Comparison of ENCODE assay signal across 29 cellular contexts in genomic region chr13:57601536-57601935, GRCh38. TPM values are rescaled to one million over a fixed set of nuclear protein-coding genes. Genes with fewer than 3 reads are reported as not detected.
"Had no signal": no experiment of that assay in that cellular context is flagged by ENCODE, and none has a peak within 500 bp of the region (broad histone marks: within the 10 kb centered on the region; RNA-seq: fewer than 3 reads in every experiment).

No MANE protein-coding gene starts in this region.

- H3K9me3 Mint-ChIP-seq: nephron had no signal

- H3K27me3 Mint-ChIP-seq: naive thymus-derived CD4-positive, alpha-beta T cell had no signal

- H3K4me2 ChIP-seq: hepatocyte had no signal

- H3K79me2 ChIP-seq: hepatocyte had no signal

- H3K4me3 ChIP-seq: dorsolateral prefrontal cortex, esophagus muscularis mucosa, gastroesophageal sphincter, heart left ventricle, hepatocyte, lower lobe of right lung, ovary, psoas muscle, sigmoid colon, stomach, thyroid gland, vagina had no signal

- H3K4me1 ChIP-seq: esophagus muscularis mucosa, foreskin keratinocyte, gastroesophageal sphincter, heart left ventricle, lower lobe of right lung, psoas muscle, sigmoid colon, stomach, thyroid gland, vagina had no signal

- H3K4me3 Mint-ChIP-seq: immature natural killer cell; naive thymus-derived CD4-positive, alpha-beta T cell; nephron; stimulated activated effector memory CD8-positive, alpha-beta T cell treated with anti-CD3 and anti-CD28 coated beads, Interleukin-12 subunit alpha, Interleukin-12 subunit beta, amount 100 ng/mL, for 72 hours had no signal

- H3K9me3 ChIP-seq: esophagus muscularis mucosa, gastroesophageal sphincter, heart left ventricle, lower lobe of right lung, ovary, psoas muscle, sigmoid colon, stomach, thyroid gland, vagina had no signal

- H3K36me3 Mint-ChIP-seq: naive thymus-derived CD4-positive, alpha-beta T cell; stimulated activated effector memory CD8-positive, alpha-beta T cell treated with anti-CD3 and anti-CD28 coated beads, Interleukin-12 subunit alpha, Interleukin-12 subunit beta, amount 100 ng/mL, for 72 hours had no signal

- H3K4me1 Mint-ChIP-seq: immature natural killer cell; naive thymus-derived CD4-positive, alpha-beta T cell; nephron; stimulated activated effector memory CD8-positive, alpha-beta T cell treated with anti-CD3 and anti-CD28 coated beads, Interleukin-12 subunit alpha, Interleukin-12 subunit beta, amount 100 ng/mL, for 72 hours had no signal

- DNase-seq: dorsolateral prefrontal cortex; effector CD4-positive, alpha-beta T cell; foreskin keratinocyte; heart left ventricle; immature natural killer cell; islet precursor cell; kidney glomerular epithelial cell; left colon; left ventricle myocardium superior; lower lobe of right lung; naive thymus-derived CD4-positive, alpha-beta T cell; occipital lobe; ovary; posterior cingulate gyrus; psoas muscle; right cardiac atrium; sigmoid colon; stimulated activated CD4-positive, alpha-beta T cell treated with anti-CD3 and anti-CD28 coated beads, Interleukin-2, amount 100 ng/mL, for 24 hours; stimulated activated CD4-positive, alpha-beta T cell treated with anti-CD3 and anti-CD28 coated beads, Interleukin-4, amount 100 ng/mL, for 24 hours; stimulated activated naive CD4-positive, alpha-beta T cell treated with Interleukin-2 at 50 U/mL for 16 hours; stomach; thyroid gland; trophoblast cell had no signal

- H3K27ac Mint-ChIP-seq: immature natural killer cell; naive thymus-derived CD4-positive, alpha-beta T cell; nephron; stimulated activated effector memory CD8-positive, alpha-beta T cell treated with anti-CD3 and anti-CD28 coated beads, Interleukin-12 subunit alpha, Interleukin-12 subunit beta, amount 100 ng/mL, for 72 hours had no signal

- H3K27me3 ChIP-seq: dorsolateral prefrontal cortex, esophagus muscularis mucosa, foreskin keratinocyte, gastroesophageal sphincter, hepatocyte, ovary, sigmoid colon, stomach, thyroid gland, vagina had no signal

- H2AFZ ChIP-seq: hepatocyte had no signal

- H3K27ac ChIP-seq: dorsolateral prefrontal cortex, esophagus muscularis mucosa, foreskin keratinocyte, gastroesophageal sphincter, heart left ventricle, hepatocyte, lower lobe of right lung, ovary, psoas muscle, sigmoid colon, stomach, thyroid gland, vagina had no signal

- H3K36me3 ChIP-seq: esophagus muscularis mucosa, gastroesophageal sphincter, heart left ventricle, lower lobe of right lung, ovary, sigmoid colon, stomach, thyroid gland, vagina had no signal

- ATAC-seq: foreskin keratinocyte; gastroesophageal sphincter; heart left ventricle; left colon; left ventricle myocardium superior; lower lobe of right lung; naive thymus-derived CD4-positive, alpha-beta T cell; psoas muscle; right cardiac atrium; stimulated activated effector memory CD8-positive, alpha-beta T cell treated with anti-CD3 and anti-CD28 coated beads, Interleukin-12 subunit alpha, Interleukin-12 subunit beta, amount 100 ng/mL, for 72 hours had no signal

RNA-seq across cellular contexts. Expression of gene PCDH17, which starts 30.0 kb away (rescaled TPM):
- total RNA-seq: foreskin keratinocyte; naive thymus-derived CD4-positive, alpha-beta T cell had no signal
- polyA plus RNA-seq: foreskin keratinocyte; immature natural killer cell; naive thymus-derived CD4-positive, alpha-beta T cell had no signal
